Comparison of ENCODE assay signal across 14 cellular contexts in genomic region chr1:35936828-35937227, GRCh38.
"Had no signal": no experiment of that assay in that cellular context is flagged by ENCODE, and none has a peak within 500 bp of the region (broad histone marks: within the 10 kb centered on the region; RNA-seq: fewer than 3 reads in every experiment).

No MANE protein-coding gene starts in this region.

- DNase-seq: activated CD4-positive, alpha-beta memory T cell treated with anti-CD3 and anti-CD28 coated beads, Interleukin-2, amount 10 ng/mL, durations not matched to agents 7 days and 5 days; activated gamma-delta T cell treated with Interleukin-2 at 50 U/mL for 16 hours; activated naive CD8-positive, alpha-beta T cell treated with anti-CD3 and anti-CD28 coated beads, Interleukin-2, amount 10 ng/mL, durations not matched to agents 7 days and 5 days; activated T-cell treated with anti-CD3 and anti-CD28 coated beads, Interleukin-2, amount 50 U/mL, for 48 hours; colonic mucosa; effector CD4-positive, alpha-beta T cell; kidney; left ventricle myocardium inferior; ovary; T-helper 9 cell; tibial artery had no signal

- H3K27me3 Mint-ChIP-seq: activated CD4-positive, alpha-beta memory T cell treated with anti-CD3 and anti-CD28 coated beads, Interleukin-2, amount 10 ng/mL, durations not matched to agents 7 days and 5 days; activated naive CD8-positive, alpha-beta T cell treated with anti-CD3 and anti-CD28 coated beads, Interleukin-2, amount 10 ng/mL, durations not matched to agents 7 days and 5 days; memory B cell had no signal

- H3K27me3 ChIP-seq: ascending aorta, colonic mucosa, ovary, SJSA1, tibial artery had no signal

- H3K4me3 ChIP-seq: ascending aorta, colonic mucosa, left ventricle myocardium inferior, ovary, SJSA1, tibial artery had no signal

- H3K9me3 Mint-ChIP-seq: activated CD4-positive, alpha-beta memory T cell treated with anti-CD3 and anti-CD28 coated beads, Interleukin-2, amount 10 ng/mL, durations not matched to agents 7 days and 5 days; activated naive CD8-positive, alpha-beta T cell treated with anti-CD3 and anti-CD28 coated beads, Interleukin-2, amount 10 ng/mL, durations not matched to agents 7 days and 5 days; memory B cell had no signal

- H3K27ac Mint-ChIP-seq: activated CD4-positive, alpha-beta memory T cell treated with anti-CD3 and anti-CD28 coated beads, Interleukin-2, amount 10 ng/mL, durations not matched to agents 7 days and 5 days; activated naive CD8-positive, alpha-beta T cell treated with anti-CD3 and anti-CD28 coated beads, Interleukin-2, amount 10 ng/mL, durations not matched to agents 7 days and 5 days; memory B cell had no signal

- H3K4me1 ChIP-seq: SJSA1 had no signal

- H3K27ac ChIP-seq: ascending aorta, colonic mucosa, left ventricle myocardium inferior, ovary, SJSA1, tibial artery had no signal

- H3K4me3 Mint-ChIP-seq: activated CD4-positive, alpha-beta memory T cell treated with anti-CD3 and anti-CD28 coated beads, Interleukin-2, amount 10 ng/mL, durations not matched to agents 7 days and 5 days; activated naive CD8-positive, alpha-beta T cell treated with anti-CD3 and anti-CD28 coated beads, Interleukin-2, amount 10 ng/mL, durations not matched to agents 7 days and 5 days; memory B cell had no signal

- H3K9me3 ChIP-seq: ascending aorta, colonic mucosa, left ventricle myocardium inferior, ovary, SJSA1, tibial artery had no signal

- H3K36me3 ChIP-seq: ascending aorta, colonic mucosa, left ventricle myocardium inferior, ovary, SJSA1, tibial artery had no signal
